27 cellular contexts compared by ENCODE assay signal in genomic region chr5:178632305-178632704, GRCh38. TPM values are rescaled to one million over a fixed set of nuclear protein-coding genes. Genes with fewer than 3 reads are reported as not detected.
"Had no signal": no experiment of that assay in that cellular context is flagged by ENCODE, and none has a peak within 500 bp of the region (broad histone marks: within the 10 kb centered on the region; RNA-seq: fewer than 3 reads in every experiment).

No MANE protein-coding gene starts in this region.

- H3K36me3 ChIP-seq: breast epithelium, colonic mucosa had no signal

- ATAC-seq: activated CD8-positive, alpha-beta memory T cell treated with anti-CD3 and anti-CD28 coated beads, Interleukin-2, amount 10 ng/mL, durations not matched to agents 7 days and 5 days; Right ventricle myocardium inferior; WTC11 had no signal

- H3K9me3 Mint-ChIP-seq: activated naive CD4-positive, alpha-beta T cell treated with anti-CD3 and anti-CD28 coated beads, Interleukin-2, amount 50 U/mL, for 24 hours; T-helper 1 cell treated with Interleukin-12 subunit alpha and Interleukin-12 subunit beta and Interleukin-4 antibody, amounts not matched to agents 30 μg/mL and 1 μg/mL, for 36 hours; WTC11 had no signal

- H3K36me3 Mint-ChIP-seq: activated naive CD4-positive, alpha-beta T cell treated with anti-CD3 and anti-CD28 coated beads, Interleukin-2, amount 50 U/mL, for 24 hours; WTC11 had no signal

- H3K4me3 Mint-ChIP-seq: activated CD4-positive, alpha-beta T cell treated with anti-CD3 and anti-CD28 coated beads, Interleukin-2, amount 10 ng/mL, durations not matched to agents 24 days and 14 days; activated CD8-positive, alpha-beta memory T cell treated with anti-CD3 and anti-CD28 coated beads, Interleukin-2, amount 10 ng/mL, durations not matched to agents 7 days and 5 days; activated naive CD4-positive, alpha-beta T cell treated with anti-CD3 and anti-CD28 coated beads, Interleukin-2, amount 50 U/mL, for 24 hours; activated T-cell treated with anti-CD3 and anti-CD28 coated beads, Interleukin-2, amount 50 U/mL, for 24 hours; activated T-helper 1 cell treated with anti-CD3 and anti-CD28 coated beads, Interleukin-12 subunit alpha, Interleukin-12 subunit beta, Interleukin-2, Interleukin-4 antibody, amounts not matched to agents 30 ng/mL and 10 ng/mL and 1 ng/mL, durations not matched to agents 14 hours and 24 hours and 36 hours; T-helper 1 cell treated with Interleukin-12 subunit alpha and Interleukin-12 subunit beta and Interleukin-4 antibody, amounts not matched to agents 30 μg/mL and 1 μg/mL, for 36 hours; WTC11 had no signal

- H3K27me3 Mint-ChIP-seq: activated naive CD4-positive, alpha-beta T cell treated with anti-CD3 and anti-CD28 coated beads, Interleukin-2, amount 50 U/mL, for 24 hours had no signal

- H3K4me3 ChIP-seq: breast epithelium, colonic mucosa, SK-N-MC had no signal

- H3K27ac ChIP-seq: breast epithelium, colonic mucosa, SK-N-MC had no signal

- DNase-seq: activated CD4-positive, alpha-beta T cell treated with anti-CD3 and anti-CD28 coated beads for 1 hour; activated CD4-positive, alpha-beta T cell treated with anti-CD3 and anti-CD28 coated beads, Interleukin-2, amount 10 ng/mL, durations not matched to agents 24 days and 14 days; activated CD4-positive, alpha-beta T cell treated with anti-CD3 and anti-CD28 coated beads, Interleukin-2, amount 50 U/mL, for 48 hours; activated CD8-positive, alpha-beta memory T cell treated with anti-CD3 and anti-CD28 coated beads, Interleukin-2, amount 10 ng/mL, durations not matched to agents 7 days and 5 days; activated effector memory CD4-positive, alpha-beta T cell treated with Interleukin-2 at 50 U/mL for 16 hours; activated naive CD4-positive, alpha-beta T cell; activated T-cell treated with anti-CD3 and anti-CD28 coated beads, Interleukin-2, amount 50 U/mL, for 24 hours; aorta; caudate nucleus; colonic mucosa; Kasumi-1; NCI-H1105 treated with DMSO at 0.1 percent for 48 hours; NCI-H1436 treated with DMSO at 0.1 percent for 48 hours; NCI-H187; NCI-H2081; NCI-H446 treated with DMSO at 0.1 percent for 48 hours; NCI-H524 treated with DMSO at 0.1 percent for 48 hours; NCI-H748 treated with DMSO at 0.1 percent for 48 hours; NK-92 treated with Interleukin-12 subunit alpha and Interleukin-12 subunit beta, amount 100 ng/mL, for 24 hours; RPMI8226 had no signal

- H3K27me3 ChIP-seq: breast epithelium, colonic mucosa had no signal

- H3K4me1 ChIP-seq: breast epithelium, colonic mucosa had no signal

- H3K27ac Mint-ChIP-seq: activated CD4-positive, alpha-beta T cell treated with anti-CD3 and anti-CD28 coated beads, Interleukin-2, amount 10 ng/mL, durations not matched to agents 24 days and 14 days; activated CD8-positive, alpha-beta memory T cell treated with anti-CD3 and anti-CD28 coated beads, Interleukin-2, amount 10 ng/mL, durations not matched to agents 7 days and 5 days; activated naive CD4-positive, alpha-beta T cell treated with anti-CD3 and anti-CD28 coated beads, Interleukin-2, amount 50 U/mL, for 24 hours; activated T-cell treated with anti-CD3 and anti-CD28 coated beads, Interleukin-2, amount 50 U/mL, for 24 hours; activated T-helper 1 cell treated with anti-CD3 and anti-CD28 coated beads, Interleukin-12 subunit alpha, Interleukin-12 subunit beta, Interleukin-2, Interleukin-4 antibody, amounts not matched to agents 30 ng/mL and 10 ng/mL and 1 ng/mL, durations not matched to agents 14 hours and 24 hours and 36 hours; T-helper 1 cell treated with Interleukin-12 subunit alpha and Interleukin-12 subunit beta and Interleukin-4 antibody, amounts not matched to agents 30 μg/mL and 1 μg/mL, for 36 hours; WTC11 had no signal

RNA-seq across cellular contexts. Expression of gene COL23A1, which starts 42.1 kb away (rescaled TPM):
- total RNA-seq: activated T-helper 1 cell treated with anti-CD3 and anti-CD28 coated beads, Interleukin-12 subunit alpha, Interleukin-12 subunit beta, Interleukin-2, Interleukin-4 antibody, amounts not matched to agents 30 ng/mL and 10 ng/mL and 1 ng/mL, durations not matched to agents 14 hours and 24 hours and 36 hours had no signal
